ENCODE assay signal across 22 cellular contexts in genomic region chr18:48905541-48905940, GRCh38. TPM values are rescaled to one million over a fixed set of nuclear protein-coding genes. Genes with fewer than 3 reads are reported as not detected.
DNase-seq lines count a peak whose midpoint lies in the region; ATAC-seq, FAIRE-seq and TF ChIP-seq lines count a peak whose summit lies in the region.
"Had no signal": no experiment of that assay in that cellular context is flagged by ENCODE, and none has a peak within 500 bp of the region (broad histone marks: within the 10 kb centered on the region; RNA-seq: fewer than 3 reads in every experiment).

No MANE protein-coding gene starts in this region.

- POLR2A ChIA-PET in PC-3 (lab: Charles Lee; ENCODE audit: unreplicated experiment) (no interaction called here), endothelial cell of umbilical vein (lab: Charles Lee) (no interaction called here)

- no peak for TF ChIP-seq CTCF in PC-3 (conservative IDR thresholded peaks at IDR 0.05; ENCODE audit: low read depth, low read length)
- no peak for TF ChIP-seq CTCF in endothelial cell of umbilical vein (IDR thresholded peaks at IDR 0.05; ENCODE audit: extremely low read depth in 1 of 2, insufficient read depth in 1 of 2, low read depth in 1 of 2, low read length in 2 of 2)
- no peak for TF ChIP-seq CTCF in smooth muscle cell (IDR thresholded peaks at IDR 0.05; ENCODE audit: borderline replicate concordance, insufficient read depth, poor library complexity, severe bottlenecking)

- H3F3A ChIP-seq in PC-3 (ENCODE audit: low read length, unreplicated experiment) (no peaks in the 10 kb centered on the region), smooth muscle cell (ENCODE audit: low read depth) (peaks cover 38% of the 10 kb centered on the region)

- H3K4me3 ChIP-seq in PC-3 (ENCODE audit: low read length) (no peak overlapping the region), endothelial cell of umbilical vein (replicated peaks in 1 of 3; ENCODE audit: insufficient read depth in 1 of 3, low read depth in 1 of 3, low read length in 3 of 3) (no peak overlapping the region), smooth muscle cell (no peak overlapping the region)

- H3K9me1 ChIP-seq in endothelial cell of umbilical vein (replicated peaks; ENCODE audit: control insufficient read depth, extremely low read depth, insufficient read depth, low read length), result no peaks in the 10 kb centered on the region

- H3K27ac ChIP-seq in PC-3 (ENCODE audit: low read length) (no peak overlapping the region), endothelial cell of umbilical vein (ENCODE audit: insufficient read depth, low read depth, low read length) (no peak overlapping the region), smooth muscle cell (ENCODE audit: low read depth) (peak overlapping the region; percentile 99)

- H3K9me3 ChIP-seq in PC-3 (ENCODE audit: low read length) (no peaks in the 10 kb centered on the region), endothelial cell of umbilical vein (replicated peaks; ENCODE audit: control insufficient read depth, insufficient read depth, low read length) (no peaks in the 10 kb centered on the region), smooth muscle cell (replicated peaks; ENCODE audit: low read depth) (no peaks in the 10 kb centered on the region)

- no peak overlapping the region for H3K4me2 ChIP-seq in PC-3 (ENCODE audit: low read length)
- H3K4me2 ChIP-seq in endothelial cell of umbilical vein (ENCODE audit: insufficient read depth, low read length), result no peak overlapping the region
- H3K4me2 ChIP-seq in smooth muscle cell, result no peak overlapping the region

- no peak for FAIRE-seq in endothelial cell of umbilical vein (lab: Jason Lieb, UNC)
- FAIRE-seq: H54, HTR-8/SVneo, RCC 7860 had no signal

- H3K4me1 ChIP-seq in PC-3 (ENCODE audit: insufficient read depth, low read length) (peaks cover 21% of the 10 kb centered on the region), endothelial cell of umbilical vein (ENCODE audit: control insufficient read depth, extremely low read depth, insufficient read depth, low read length) (peaks cover 26% of the 10 kb centered on the region), smooth muscle cell (ENCODE audit: low read depth) (peaks cover 4% of the 10 kb centered on the region)

- dilution Hi-C loops in endothelial cell of umbilical vein (cut with MboI; ENCODE audit: extremely low pct_ligation_motif_present, low sequenced_read_pairs), result no loop called here

- no peaks in the 10 kb centered on the region for H4K20me1 ChIP-seq in PC-3 (ENCODE audit: low read length)
- H4K20me1 ChIP-seq in endothelial cell of umbilical vein (replicated peaks; ENCODE audit: control insufficient read depth, extremely low read depth, insufficient read depth, low read length), result no peaks in the 10 kb centered on the region
- no peaks in the 10 kb centered on the region for H4K20me1 ChIP-seq in smooth muscle cell (ENCODE audit: low read depth)

- ATAC-seq in PC-3, result peak; percentile 43; the same call in 1 of the 2 replicates
- no peak for ATAC-seq in HG03039 (IDR thresholded peaks at IDR 0.05; ENCODE audit: unreplicated experiment)

- no peak for TF ChIP-seq POLR2A in endothelial cell of umbilical vein (IDR thresholded peaks at IDR 0.05; ENCODE audit: low read depth, low read length)

- CTCF ChIA-PET in PC-3 (lab: Charles Lee), result no interaction called here
- CTCF ChIA-PET in endothelial cell of umbilical vein (lab: Charles Lee), result no interaction called here

- no peak overlapping the region for H3K9ac ChIP-seq in PC-3 (ENCODE audit: low read length)
- H3K9ac ChIP-seq in endothelial cell of umbilical vein (replicated peaks; ENCODE audit: extremely low read depth, insufficient read depth, low read length), result no peak overlapping the region
- no peak overlapping the region for H3K9ac ChIP-seq in smooth muscle cell (ENCODE audit: low read depth)

- peak; percentile 47 for DNase-seq in HCEC 1CT
- DNase-seq in PC-3, result peak; percentile 29
- no peak for DNase-seq in endothelial cell of umbilical vein (ENCODE audit: low read depth, low spot score)
- DNase-seq in smooth muscle cell (lab: John Stamatoyannopoulos, UW; ENCODE audit: unreplicated experiment), result no peak
- DNase-seq in activated CD4-positive, alpha-beta T cell treated with anti-CD3 and anti-CD28 coated beads for 48 hours, result no peak
- DNase-seq in stimulated activated naive CD4-positive, alpha-beta T cell treated with Interleukin-2 at 50 U/mL for 16 hours (lab: John Stamatoyannopoulos, UW), result no peak
- DNase-seq: CD4-positive, alpha-beta T cell; DMS153; GF-D8; Kasumi-1; NCI-H1417; NCI-H187; NCI-H2107; NCI-H510A; NCI-H748 treated with DMSO at 0.1 percent for 48 hours; NK-92 treated with Interleukin-12 subunit alpha and Interleukin-12 subunit beta, amount 100 ng/mL, for 24 hours; SIG-M5; T-helper 1 cell had no signal

- H2AFZ ChIP-seq in PC-3 (ENCODE audit: low read length) (no peak overlapping the region), endothelial cell of umbilical vein (ENCODE audit: low read depth, low read length) (no peak overlapping the region), smooth muscle cell (ENCODE audit: low read depth) (no peak overlapping the region)

- no peaks in the 10 kb centered on the region for H3K79me2 ChIP-seq in PC-3 (ENCODE audit: low read length)
- no peaks in the 10 kb centered on the region for H3K79me2 ChIP-seq in endothelial cell of umbilical vein (ENCODE audit: control insufficient read depth, insufficient read depth, low read length)
- peaks cover 18% of the 10 kb centered on the region for H3K79me2 ChIP-seq in smooth muscle cell (ENCODE audit: low read depth)

- H3K27me3 ChIP-seq in PC-3 (ENCODE audit: low read length), result no peaks in the 10 kb centered on the region
- H3K27me3 ChIP-seq in endothelial cell of umbilical vein (ENCODE audit: control insufficient read depth in 2 of 2, insufficient read depth in 2 of 2, low read length in 2 of 2), result no peaks in the 10 kb centered on the region
- no peaks in the 10 kb centered on the region for H3K27me3 ChIP-seq in smooth muscle cell (ENCODE audit: low read depth)

- no peaks in the 10 kb centered on the region for H3K9me2 ChIP-seq in PC-3 (replicated peaks; ENCODE audit: low read length)

- intact Hi-C loops in PC-3 (cut with micrococcal nuclease), result no loop called here
- intact Hi-C loops in endothelial cell of umbilical vein (cut with micrococcal nuclease), result no loop called here

- BruUV-seq in PC-3 (replicated peaks; lab: Mats Ljungman, UMichigan), result no TSS peak
- BruUV-seq in endothelial cell of umbilical vein (replicated peaks; lab: Mats Ljungman, UMichigan), result no TSS peak

- H3K36me3 ChIP-seq in PC-3 (ENCODE audit: low read depth, low read length) (no peaks in the 10 kb centered on the region), endothelial cell of umbilical vein (ENCODE audit: control insufficient read depth in 2 of 2, extremely low read depth in 1 of 2, insufficient read depth in 2 of 2, low read length in 2 of 2) (no peaks in the 10 kb centered on the region), smooth muscle cell (ENCODE audit: low read depth) (no peaks in the 10 kb centered on the region)

- 88% methylated on average over 2 of the region's 2 CpGs for WGBS in smooth muscle cell (ENCODE audit: low lambda C conversion rate)

TF ChIP-seq in endothelial cell of umbilical vein, 7 proteins besides CTCF, POLR2A, EP300 and RAD21:
- TF ChIP-seq GATA2 (IDR thresholded peaks at IDR 0.05; ENCODE audit: insufficient read depth, insufficient read length, low read depth, low read length) (peak; percentile 22), EZH2 (IDR thresholded peaks at IDR 0.05; ENCODE audit: borderline replicate concordance, low read depth, low read length, severe bottlenecking) (no peak), MAX (IDR thresholded peaks at IDR 0.05; ENCODE audit: insufficient read depth, insufficient read length) (no peak)

RNA-seq across cellular contexts. Expression of gene SMAD7, which starts 45.2 kb away (rescaled TPM):
- total RNA-seq in PC-3 (2014; rRNA removed) (7.9 and 9.4 TPM in 2 replicates), endothelial cell of umbilical vein (3.6 and 4.6 TPM in 2 replicates), smooth muscle cell (114 and 142 TPM in 2 replicates)
- polyA plus RNA-seq in endothelial cell of umbilical vein (8.0 and 10.2 TPM in 2 replicates), smooth muscle cell (134 and 136 TPM in 2 replicates)
- polyA plus RNA-seq in endothelial cell of umbilical vein (2011; cell fraction: cytosol; rRNA removed), result 4.5 TPM in 2 replicates
- polyA plus RNA-seq in endothelial cell of umbilical vein (2011; cell fraction: nucleus; rRNA removed), result 5.0 and 9.0 TPM in 2 replicates
- polyA plus RNA-seq in endothelial cell of umbilical vein (2012), result 1.9 and 3.2 TPM in 2 replicates
- polyA minus RNA-seq in endothelial cell of umbilical vein, result 12.6 and 15.2 TPM in 2 replicates
- 20.6 TPM for polyA minus RNA-seq in endothelial cell of umbilical vein (2011; cell fraction: cytosol; rRNA and poly(A)+ RNA removed)
- polyA minus RNA-seq in endothelial cell of umbilical vein (2011; cell fraction: nucleus; rRNA and poly(A)+ RNA removed), result 8.1 and 15.0 TPM in 2 replicates

Comparison
In these comparisons a context has a peak if more than half of its experiments do, and no peak if none do; other contexts are left out.
1. DNase-seq: peak in HCEC 1CT (single experiment) and PC-3 (single experiment); none in endothelial cell of umbilical vein (single experiment), smooth muscle cell (single experiment), activated CD4-positive, alpha-beta T cell treated with anti-CD3 and anti-CD28 coated beads for 48 hours (single experiment) and stimulated activated naive CD4-positive, alpha-beta T cell treated with Interleukin-2 at 50 U/mL for 16 hours (single experiment).
2. RNA of gene SMAD7, which starts 45.2 kb away (total RNA-seq): 114 to 142 TPM in smooth muscle cell; 7.9 to 9.4 TPM in PC-3 and 3.6 to 4.6 TPM in endothelial cell of umbilical vein; every median in the first group is over 10 times any median in the second.